In the genomic region with DNA sequence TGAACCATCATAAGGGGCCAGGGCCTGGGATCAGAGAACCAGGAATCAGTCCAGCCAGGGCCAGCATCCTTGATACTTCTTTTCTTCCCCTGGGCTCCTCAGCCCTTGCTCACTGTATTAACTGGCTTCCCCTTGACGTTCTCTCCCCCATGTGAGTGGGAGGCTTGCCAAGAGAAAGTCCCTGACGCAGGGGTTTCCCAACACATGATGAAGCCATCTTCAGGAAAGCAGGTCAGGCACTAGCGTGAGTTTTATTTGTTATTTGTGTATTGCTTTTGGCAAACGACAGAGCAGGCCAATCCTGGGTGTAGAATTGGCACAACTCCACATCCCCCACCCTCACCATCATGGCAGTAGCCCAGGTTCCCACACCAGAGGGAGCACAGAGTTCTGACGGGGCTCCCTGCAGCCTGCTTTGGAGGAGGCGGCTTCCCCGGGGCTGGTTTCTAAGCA, we compare ENCODE assay signal across 13 cellular contexts.
DNase-seq lines count a peak whose midpoint lies in the region; ATAC-seq and TF ChIP-seq lines count a peak whose summit lies in the region.
"Had no signal": no experiment of that assay in that cellular context is flagged by ENCODE, and none has a peak within 500 bp of the region (broad histone marks: within the 10 kb centered on the region; RNA-seq: fewer than 3 reads in every experiment).

No MANE protein-coding gene starts in this region.

- DNase-seq in A673 (ENCODE audit: low spot score), result peak; percentile 33
- DNase-seq in GM23338 (ENCODE audit: low spot score), result no peak
- peak; percentile 100 for DNase-seq in MCF 10A (ENCODE audit: unreplicated experiment)
- peak; percentile 50 for DNase-seq in left kidney (ENCODE audit: low read depth, low spot score)
- no peak for DNase-seq in CD4-positive, alpha-beta T cell
- no peak for DNase-seq in cerebellum (ENCODE audit: low spot score)
- DNase-seq in COLO829 (ENCODE audit: low spot score), result no peak
- DNase-seq: activated CD8-positive, alpha-beta T cell treated with anti-CD3 and anti-CD28 coated beads for 36 hours; foreskin melanocyte; NCI-H748 treated with DMSO at 0.1 percent for 48 hours had no signal

- no peak overlapping the region for H3K4me2 ChIP-seq in GM23338

- no peaks in the 10 kb centered on the region for H3K79me2 ChIP-seq in GM23338 (replicated peaks; ENCODE audit: insufficient read depth)

- H3K4me1 Mint-ChIP-seq in GM23338 (peaks cover 3% of the 10 kb centered on the region; the same call in 2 of the 3 replicates), MCF 10A (ENCODE audit: insufficient read depth, unreplicated experiment) (peaks cover 33% of the 10 kb centered on the region)
- no peaks in the 10 kb centered on the region for H3K4me1 Mint-ChIP-seq in CD4-positive, alpha-beta T cell (ENCODE audit: low read depth)
- H3K4me1 Mint-ChIP-seq: B cell, memory B cell had no signal

- H3K4me3 ChIP-seq in A673 (ENCODE audit: low read depth, low read length, poor library complexity, severe bottlenecking) (no peak overlapping the region), GM23338 (no peak overlapping the region)

- ATAC-seq in GM23338 (peak; percentile 66), HG03025 (IDR thresholded peaks at IDR 0.05; ENCODE audit: low FRiP score, unreplicated experiment) (no peak)
- no peak for ATAC-seq in CD4-positive, alpha-beta T cell (ENCODE audit: poor library complexity)
- ATAC-seq: activated CD8-positive, alpha-beta T cell treated with anti-CD3 and anti-CD28 coated beads for 36 hours had no signal

- H3K27me3 ChIP-seq in A673 (replicated peaks; ENCODE audit: insufficient read depth, low read depth, low read length, poor library complexity) (no peaks in the 10 kb centered on the region), GM23338 (ENCODE audit: insufficient read depth) (no peaks in the 10 kb centered on the region)
- H3K27me3 ChIP-seq in CD4-positive, alpha-beta T cell (ENCODE audit: control insufficient read depth, insufficient read depth, low read length), result peaks cover 4% of the 10 kb centered on the region

- H3K4me3 Mint-ChIP-seq in GM23338 (no peak overlapping the region), MCF 10A (ENCODE audit: unreplicated experiment) (peak overlapping the region; percentile 42)
- H3K4me3 Mint-ChIP-seq in CD4-positive, alpha-beta T cell, result no peak overlapping the region
- H3K4me3 Mint-ChIP-seq: activated CD8-positive, alpha-beta T cell treated with anti-CD3 and anti-CD28 coated beads for 36 hours; B cell; memory B cell had no signal

- H3K36me3 Mint-ChIP-seq in GM23338 (ENCODE audit: low read depth) (no peaks in the 10 kb centered on the region), MCF 10A (ENCODE audit: insufficient read depth, unreplicated experiment) (peaks cover 6% of the 10 kb centered on the region)
- no peaks in the 10 kb centered on the region for H3K36me3 Mint-ChIP-seq in CD4-positive, alpha-beta T cell (ENCODE audit: low read depth)
- H3K36me3 Mint-ChIP-seq: memory B cell had no signal

- H3K9me3 ChIP-seq in A673 (ENCODE audit: low read depth, low read length, poor library complexity, severe bottlenecking), result no peaks in the 10 kb centered on the region
- no peaks in the 10 kb centered on the region for H3K9me3 ChIP-seq in CD4-positive, alpha-beta T cell (ENCODE audit: control insufficient read depth, low read length)

- 0 out of 2 replicates have a peak overlapping the region, but pooled peaks have one; percentile 28 for H2AFZ ChIP-seq in GM23338

- H3K9me3 Mint-ChIP-seq in GM23338 (no peaks in the 10 kb centered on the region), MCF 10A (ENCODE audit: unreplicated experiment) (peaks cover 7% of the 10 kb centered on the region)
- H3K9me3 Mint-ChIP-seq in CD4-positive, alpha-beta T cell, result no peaks in the 10 kb centered on the region
- H3K9me3 Mint-ChIP-seq: activated CD8-positive, alpha-beta T cell treated with anti-CD3 and anti-CD28 coated beads for 36 hours had no signal

- BruUV-seq in A673 (replicated peaks; lab: Mats Ljungman, UMichigan) (no TSS peak), MCF 10A (replicated peaks; lab: Mats Ljungman, UMichigan) (no TSS peak)

- intact Hi-C loops in A673 (cut with micrococcal nuclease; ENCODE audit: unreplicated experiment) (no loop called here), MCF 10A (cut with micrococcal nuclease) (no loop called here)
- intact Hi-C loops in CD4-positive, alpha-beta T cell (cut with DNase I, micrococcal nuclease), result no loop called here

- no peaks in the 10 kb centered on the region for H3K9me2 ChIP-seq in GM23338 (ENCODE audit: insufficient read depth)

- peaks cover 5% of the 10 kb centered on the region for H3K27me3 Mint-ChIP-seq in GM23338 (ENCODE audit: insufficient read depth, low read depth, poor library complexity)
- H3K27me3 Mint-ChIP-seq in MCF 10A (ENCODE audit: insufficient read depth, unreplicated experiment), result no peaks in the 10 kb centered on the region
- peaks cover 15% of the 10 kb centered on the region for H3K27me3 Mint-ChIP-seq in CD4-positive, alpha-beta T cell

- H3K36me3 ChIP-seq in A673 (ENCODE audit: insufficient read depth, low read length, poor library complexity, severe bottlenecking) (no peaks in the 10 kb centered on the region), GM23338 (ENCODE audit: insufficient read depth) (no peaks in the 10 kb centered on the region)

- H3K27ac ChIP-seq in A673 (ENCODE audit: low read depth, low read length, poor library complexity, severe bottlenecking) (no peak overlapping the region), GM23338 (ENCODE audit: low read depth) (no peak overlapping the region)
- H3K27ac ChIP-seq in CD4-positive, alpha-beta T cell (ENCODE audit: low read depth, low read length), result no peak overlapping the region

- TF ChIP-seq CTCF in A673 (conservative IDR thresholded peaks at IDR 0.05; ENCODE audit: low read depth, low read length), result no peak
- TF ChIP-seq CTCF in GM23338 (conservative IDR thresholded peaks at IDR 0.05; ENCODE audit: low read depth in 2 of 2), result no peak
- no peak for TF ChIP-seq CTCF in MCF 10A (IDR thresholded peaks at IDR 0.05; ENCODE audit: unreplicated experiment)
- no peak for TF ChIP-seq CTCF in CD4-positive, alpha-beta T cell (IDR thresholded peaks at IDR 0.05)

- CTCF ChIA-PET in A673 (lab: Charles Lee), result no interaction called here
- CTCF ChIA-PET in MCF 10A (lab: Yijun Ruan, JAX), result interaction anchor here (0.8 kb wide), 1 partner anchor 674 kb away, joined by 3 read pairs; no protein-coding TSS in a partner anchor
- CTCF ChIA-PET in CD4-positive, alpha-beta T cell (lab: Charles Lee), result no interaction called here

- no peaks in the 10 kb centered on the region for H3F3A ChIP-seq in GM23338 (replicated peaks; ENCODE audit: low read depth)

- H3K4me1 ChIP-seq in A673 (ENCODE audit: insufficient read depth, low read length, poor library complexity, severe bottlenecking) (no peaks in the 10 kb centered on the region), GM23338 (ENCODE audit: insufficient read depth) (no peaks in the 10 kb centered on the region)

- POLR2A ChIA-PET in A673 (lab: Charles Lee; ENCODE audit: low non-redundant PET), result no interaction called here
- POLR2A ChIA-PET in MCF 10A (lab: Yijun Ruan, JAX), result interaction anchor here (0.6 kb wide), 1 partner anchor 26 kb away, joined by 3 read pairs; no protein-coding TSS in a partner anchor
- POLR2A ChIA-PET in CD4-positive, alpha-beta T cell (lab: Charles Lee), result no interaction called here

- H3K27ac Mint-ChIP-seq in GM23338 (no peak overlapping the region), MCF 10A (ENCODE audit: low read depth, unreplicated experiment) (peak overlapping the region; percentile 10)
- no peak overlapping the region for H3K27ac Mint-ChIP-seq in CD4-positive, alpha-beta T cell
- H3K27ac Mint-ChIP-seq: activated CD8-positive, alpha-beta T cell treated with anti-CD3 and anti-CD28 coated beads for 36 hours; B cell; memory B cell had no signal

- H4K20me1 ChIP-seq in GM23338 (replicated peaks; ENCODE audit: insufficient read depth), result no peaks in the 10 kb centered on the region

TF ChIP-seq in GM23338, 12 proteins besides CTCF, POLR2A, EP300 and RAD21 (continues in another document):
- TF ChIP-seq ZNF114 (CRISPR knock-in tag; IDR thresholded peaks at IDR 0.05) (no peak), ETS1 (IDR thresholded peaks at IDR 0.05) (no peak)

Comparison
In these comparisons a context has a peak if more than half of its experiments do, and no peak if none do; other contexts are left out.
1. DNase-seq: peak in A673 (single experiment), MCF 10A (single experiment) and left kidney (single experiment); none in GM23338 (single experiment), CD4-positive, alpha-beta T cell (0 of 10), cerebellum (single experiment) and COLO829 (single experiment).